ENCODE assay signal across 1 cellular context in the genomic region with DNA sequence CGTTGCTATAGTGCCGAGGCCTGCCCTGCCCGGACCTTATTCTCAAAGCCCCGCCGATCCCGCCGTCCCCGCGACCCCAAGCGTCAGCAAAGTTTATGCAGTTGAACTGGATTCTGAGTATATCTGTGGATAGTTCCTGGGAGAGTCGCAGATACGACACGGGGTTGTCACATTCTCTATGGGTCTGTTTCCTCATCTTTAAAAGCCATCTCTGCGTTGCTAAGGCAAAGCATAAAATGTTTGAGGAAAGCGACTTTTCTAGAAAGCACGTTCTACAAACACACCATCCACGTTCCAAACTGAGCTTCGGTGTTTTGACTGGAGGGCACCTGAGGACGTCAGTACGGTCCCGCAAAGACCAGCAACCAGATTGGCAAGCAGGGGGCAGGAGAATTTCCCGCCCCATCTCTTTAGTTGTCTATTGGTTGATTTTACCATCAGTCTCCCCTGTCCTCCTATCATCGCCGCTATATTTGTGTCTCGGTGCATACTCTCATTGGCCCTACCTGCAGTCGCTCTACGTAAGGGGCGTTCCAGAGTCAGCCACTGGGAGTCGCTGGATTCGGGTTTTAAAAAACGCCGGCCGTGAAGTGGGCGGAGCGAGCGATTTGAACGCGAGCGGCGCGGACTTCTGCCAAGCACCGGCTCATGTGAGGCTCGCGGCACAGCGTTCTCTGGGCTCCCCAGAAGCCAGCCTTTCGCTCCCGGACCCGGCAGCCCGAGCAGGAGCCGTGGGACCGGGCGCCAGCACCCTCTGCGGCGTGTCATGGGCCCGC.
TF ChIP-seq lines count a peak whose summit lies in the region.

TSS of gene CENPA (plus strand) at position 626 of the 776 bp plus-strand sequence. CDS start at position 767, 141 bp downstream.

TF ChIP-seq in HepG2, 621 proteins besides CTCF, POLR2A, EP300 and RAD21 (continued from another document and continues in another):
- TF ChIP-seq, protein P1, sequence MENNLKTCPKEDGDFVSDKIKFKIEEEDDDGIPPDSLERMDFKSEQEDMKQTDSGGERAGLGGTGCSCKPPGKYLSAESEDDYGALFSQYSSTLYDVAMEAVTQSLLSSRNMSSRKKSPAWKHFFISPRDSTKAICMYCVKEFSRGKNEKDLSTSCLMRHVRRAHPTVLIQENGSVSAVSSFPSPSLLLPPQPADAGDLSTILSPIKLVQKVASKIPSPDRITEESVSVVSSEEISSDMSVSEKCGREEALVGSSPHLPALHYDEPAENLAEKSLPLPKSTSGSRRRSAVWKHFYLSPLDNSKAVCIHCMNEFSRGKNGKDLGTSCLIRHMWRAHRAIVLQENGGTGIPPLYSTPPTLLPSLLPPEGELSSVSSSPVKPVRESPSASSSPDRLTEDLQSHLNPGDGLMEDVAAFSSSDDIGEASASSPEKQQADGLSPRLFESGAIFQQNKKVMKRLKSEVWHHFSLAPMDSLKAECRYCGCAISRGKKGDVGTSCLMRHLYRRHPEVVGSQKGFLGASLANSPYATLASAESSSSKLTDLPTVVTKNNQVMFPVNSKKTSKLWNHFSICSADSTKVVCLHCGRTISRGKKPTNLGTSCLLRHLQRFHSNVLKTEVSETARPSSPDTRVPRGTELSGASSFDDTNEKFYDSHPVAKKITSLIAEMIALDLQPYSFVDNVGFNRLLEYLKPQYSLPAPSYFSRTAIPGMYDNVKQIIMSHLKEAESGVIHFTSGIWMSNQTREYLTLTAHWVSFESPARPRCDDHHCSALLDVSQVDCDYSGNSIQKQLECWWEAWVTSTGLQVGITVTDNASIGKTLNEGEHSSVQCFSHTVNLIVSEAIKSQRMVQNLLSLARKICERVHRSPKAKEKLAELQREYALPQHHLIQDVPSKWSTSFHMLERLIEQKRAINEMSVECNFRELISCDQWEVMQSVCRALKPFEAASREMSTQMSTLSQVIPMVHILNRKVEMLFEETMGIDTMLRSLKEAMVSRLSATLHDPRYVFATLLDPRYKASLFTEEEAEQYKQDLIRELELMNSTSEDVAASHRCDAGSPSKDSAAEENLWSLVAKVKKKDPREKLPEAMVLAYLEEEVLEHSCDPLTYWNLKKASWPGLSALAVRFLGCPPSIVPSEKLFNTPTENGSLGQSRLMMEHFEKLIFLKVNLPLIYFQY (CRISPR knock-in tag; IDR thresholded peaks at IDR 0.05; ENCODE audit: borderline replicate concordance), result peak; percentile 63
- TF ChIP-seq ZNF557 (CRISPR knock-in tag; IDR thresholded peaks at IDR 0.05) (peak; percentile 100), TOPORS (CRISPR knock-in tag; IDR thresholded peaks at IDR 0.05) (peak; percentile 89), REL (CRISPR knock-in tag; conservative IDR thresholded peaks at IDR 0.05) (peak; percentile 99), NRL (CRISPR knock-in tag; IDR thresholded peaks at IDR 0.05; ENCODE audit: borderline replicate concordance) (peak; percentile 61), ZNF281 (CRISPR knock-in tag; IDR thresholded peaks at IDR 0.05; ENCODE audit: borderline replicate concordance) (peak; percentile 68), ZSCAN30 (CRISPR knock-in tag; IDR thresholded peaks at IDR 0.05) (peak; percentile 73; the same call in 1 of the 2 replicates), ZNF24 (IDR thresholded peaks at IDR 0.05) (no peak), RBM39 (IDR thresholded peaks at IDR 0.05; ENCODE audit: low read depth, low read length, poor library complexity, severe bottlenecking) (no peak), HDAC6 (IDR thresholded peaks at IDR 0.05; ENCODE audit: low read depth, low read length) (no peak), ZSCAN9 (CRISPR knock-in tag; IDR thresholded peaks at IDR 0.05; ENCODE audit: borderline replicate concordance) (peak; percentile 99), TEAD3 (CRISPR knock-in tag; optimal IDR thresholded peaks at IDR 0.05; ENCODE audit: borderline replicate concordance) (peak; percentile 60), ZNF605 (CRISPR knock-in tag; IDR thresholded peaks at IDR 0.05) (peak; percentile 100), ZNF230 (CRISPR knock-in tag; IDR thresholded peaks at IDR 0.05) (peak; percentile 99), ZNF274 (CRISPR knock-in tag; IDR thresholded peaks at IDR 0.05) (peak; percentile 83; the same call in 1 of the 2 replicates), ZNF263 (CRISPR knock-in tag; IDR thresholded peaks at IDR 0.05) (peak; percentile 79), ELF3 (CRISPR knock-in tag; IDR thresholded peaks at IDR 0.05) (peak; percentile 91), PAX8 (CRISPR knock-in tag; IDR thresholded peaks at IDR 0.05; ENCODE audit: borderline replicate concordance) (peak; percentile 97; the same call in 1 of the 2 replicates), SATB2 (CRISPR knock-in tag; IDR thresholded peaks at IDR 0.05) (peak; percentile 99), PHF8 (CRISPR knock-in tag; IDR thresholded peaks at IDR 0.05) (peak; percentile 65), ZNF790 (CRISPR knock-in tag; IDR thresholded peaks at IDR 0.05; ENCODE audit: borderline replicate concordance) (peak; percentile 86; the same call in 1 of the 2 replicates), ZBTB40 (IDR thresholded peaks at IDR 0.05) (no peak), ZBTB40 (CRISPR knock-in tag; IDR thresholded peaks at IDR 0.05) (peak; percentile 38), EHMT2 (IDR thresholded peaks at IDR 0.05; ENCODE audit: borderline replicate concordance, low read depth, low read length) (no peak; the same call in 1 of the 2 replicates), ZNF510 (CRISPR knock-in tag; IDR thresholded peaks at IDR 0.05; ENCODE audit: low read depth) (peak; percentile 99), SMC3 (IDR thresholded peaks at IDR 0.05; ENCODE audit: low read length) (no peak), CSRNP1 (CRISPR knock-in tag; IDR thresholded peaks at IDR 0.05) (peak; percentile 100), ZNF878 (CRISPR knock-in tag; IDR thresholded peaks at IDR 0.05) (peak; percentile 100)
- TF ChIP-seq, protein P2, sequence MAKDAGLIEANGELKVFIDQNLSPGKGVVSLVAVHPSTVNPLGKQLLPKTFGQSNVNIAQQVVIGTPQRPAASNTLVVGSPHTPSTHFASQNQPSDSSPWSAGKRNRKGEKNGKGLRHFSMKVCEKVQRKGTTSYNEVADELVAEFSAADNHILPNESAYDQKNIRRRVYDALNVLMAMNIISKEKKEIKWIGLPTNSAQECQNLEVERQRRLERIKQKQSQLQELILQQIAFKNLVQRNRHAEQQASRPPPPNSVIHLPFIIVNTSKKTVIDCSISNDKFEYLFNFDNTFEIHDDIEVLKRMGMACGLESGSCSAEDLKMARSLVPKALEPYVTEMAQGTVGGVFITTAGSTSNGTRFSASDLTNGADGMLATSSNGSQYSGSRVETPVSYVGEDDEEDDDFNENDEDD (CRISPR knock-in tag; IDR thresholded peaks at IDR 0.05; ENCODE audit: borderline replicate concordance), result peak; percentile 99
- TF ChIP-seq, protein P3, sequence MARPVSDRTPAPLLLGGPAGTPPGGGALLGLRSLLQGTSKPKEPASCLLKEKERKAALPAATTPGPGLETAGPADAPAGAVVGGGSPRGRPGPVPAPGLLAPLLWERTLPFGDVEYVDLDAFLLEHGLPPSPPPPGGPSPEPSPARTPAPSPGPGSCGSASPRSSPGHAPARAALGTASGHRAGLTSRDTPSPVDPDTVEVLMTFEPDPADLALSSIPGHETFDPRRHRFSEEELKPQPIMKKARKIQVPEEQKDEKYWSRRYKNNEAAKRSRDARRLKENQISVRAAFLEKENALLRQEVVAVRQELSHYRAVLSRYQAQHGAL (CRISPR knock-in tag; IDR thresholded peaks at IDR 0.05; ENCODE audit: not compliant biosample characterization), result peak; percentile 32
- TF ChIP-seq, protein P4, sequence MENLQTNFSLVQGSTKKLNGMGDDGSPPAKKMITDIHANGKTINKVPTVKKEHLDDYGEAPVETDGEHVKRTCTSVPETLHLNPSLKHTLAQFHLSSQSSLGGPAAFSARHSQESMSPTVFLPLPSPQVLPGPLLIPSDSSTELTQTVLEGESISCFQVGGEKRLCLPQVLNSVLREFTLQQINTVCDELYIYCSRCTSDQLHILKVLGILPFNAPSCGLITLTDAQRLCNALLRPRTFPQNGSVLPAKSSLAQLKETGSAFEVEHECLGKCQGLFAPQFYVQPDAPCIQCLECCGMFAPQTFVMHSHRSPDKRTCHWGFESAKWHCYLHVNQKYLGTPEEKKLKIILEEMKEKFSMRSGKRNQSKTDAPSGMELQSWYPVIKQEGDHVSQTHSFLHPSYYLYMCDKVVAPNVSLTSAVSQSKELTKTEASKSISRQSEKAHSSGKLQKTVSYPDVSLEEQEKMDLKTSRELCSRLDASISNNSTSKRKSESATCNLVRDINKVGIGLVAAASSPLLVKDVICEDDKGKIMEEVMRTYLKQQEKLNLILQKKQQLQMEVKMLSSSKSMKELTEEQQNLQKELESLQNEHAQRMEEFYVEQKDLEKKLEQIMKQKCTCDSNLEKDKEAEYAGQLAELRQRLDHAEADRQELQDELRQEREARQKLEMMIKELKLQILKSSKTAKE (CRISPR knock-in tag; IDR thresholded peaks at IDR 0.05; ENCODE audit: borderline replicate concordance), result 0 out of 2 replicates have a peak, but pooled peaks have one; percentile 41
